In genomic region chr11:72848846-72849466, GRCh38 we compare ENCODE assay signal across 1 cellular context.
TF ChIP-seq lines count a peak whose summit lies in the region.

No MANE protein-coding gene starts in this region.

TF ChIP-seq in HepG2, 621 proteins besides CTCF, POLR2A, EP300 and RAD21 (continued from another document):
- TF ChIP-seq, protein P1, sequence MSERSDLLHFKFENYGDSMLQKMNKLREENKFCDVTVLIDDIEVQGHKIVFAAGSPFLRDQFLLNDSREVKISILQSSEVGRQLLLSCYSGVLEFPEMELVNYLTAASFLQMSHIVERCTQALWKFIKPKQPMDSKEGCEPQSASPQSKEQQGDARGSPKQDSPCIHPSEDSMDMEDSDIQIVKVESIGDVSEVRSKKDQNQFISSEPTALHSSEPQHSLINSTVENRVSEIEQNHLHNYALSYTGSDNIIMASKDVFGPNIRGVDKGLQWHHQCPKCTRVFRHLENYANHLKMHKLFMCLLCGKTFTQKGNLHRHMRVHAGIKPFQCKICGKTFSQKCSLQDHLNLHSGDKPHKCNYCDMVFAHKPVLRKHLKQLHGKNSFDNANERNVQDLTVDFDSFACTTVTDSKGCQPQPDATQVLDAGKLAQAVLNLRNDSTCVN (CRISPR knock-in tag; IDR thresholded peaks at IDR 0.05; ENCODE audit: borderline replicate concordance): no peak
- TF ChIP-seq, protein P2, sequence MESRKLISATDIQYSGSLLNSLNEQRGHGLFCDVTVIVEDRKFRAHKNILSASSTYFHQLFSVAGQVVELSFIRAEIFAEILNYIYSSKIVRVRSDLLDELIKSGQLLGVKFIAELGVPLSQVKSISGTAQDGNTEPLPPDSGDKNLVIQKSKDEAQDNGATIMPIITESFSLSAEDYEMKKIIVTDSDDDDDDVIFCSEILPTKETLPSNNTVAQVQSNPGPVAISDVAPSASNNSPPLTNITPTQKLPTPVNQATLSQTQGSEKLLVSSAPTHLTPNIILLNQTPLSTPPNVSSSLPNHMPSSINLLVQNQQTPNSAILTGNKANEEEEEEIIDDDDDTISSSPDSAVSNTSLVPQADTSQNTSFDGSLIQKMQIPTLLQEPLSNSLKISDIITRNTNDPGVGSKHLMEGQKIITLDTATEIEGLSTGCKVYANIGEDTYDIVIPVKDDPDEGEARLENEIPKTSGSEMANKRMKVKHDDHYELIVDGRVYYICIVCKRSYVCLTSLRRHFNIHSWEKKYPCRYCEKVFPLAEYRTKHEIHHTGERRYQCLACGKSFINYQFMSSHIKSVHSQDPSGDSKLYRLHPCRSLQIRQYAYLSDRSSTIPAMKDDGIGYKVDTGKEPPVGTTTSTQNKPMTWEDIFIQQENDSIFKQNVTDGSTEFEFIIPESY (CRISPR knock-in tag; IDR thresholded peaks at IDR 0.05): peak; percentile 86; the same call in 1 of the 2 replicates
